1 cellular context compared by ENCODE assay signal in the genomic region with DNA sequence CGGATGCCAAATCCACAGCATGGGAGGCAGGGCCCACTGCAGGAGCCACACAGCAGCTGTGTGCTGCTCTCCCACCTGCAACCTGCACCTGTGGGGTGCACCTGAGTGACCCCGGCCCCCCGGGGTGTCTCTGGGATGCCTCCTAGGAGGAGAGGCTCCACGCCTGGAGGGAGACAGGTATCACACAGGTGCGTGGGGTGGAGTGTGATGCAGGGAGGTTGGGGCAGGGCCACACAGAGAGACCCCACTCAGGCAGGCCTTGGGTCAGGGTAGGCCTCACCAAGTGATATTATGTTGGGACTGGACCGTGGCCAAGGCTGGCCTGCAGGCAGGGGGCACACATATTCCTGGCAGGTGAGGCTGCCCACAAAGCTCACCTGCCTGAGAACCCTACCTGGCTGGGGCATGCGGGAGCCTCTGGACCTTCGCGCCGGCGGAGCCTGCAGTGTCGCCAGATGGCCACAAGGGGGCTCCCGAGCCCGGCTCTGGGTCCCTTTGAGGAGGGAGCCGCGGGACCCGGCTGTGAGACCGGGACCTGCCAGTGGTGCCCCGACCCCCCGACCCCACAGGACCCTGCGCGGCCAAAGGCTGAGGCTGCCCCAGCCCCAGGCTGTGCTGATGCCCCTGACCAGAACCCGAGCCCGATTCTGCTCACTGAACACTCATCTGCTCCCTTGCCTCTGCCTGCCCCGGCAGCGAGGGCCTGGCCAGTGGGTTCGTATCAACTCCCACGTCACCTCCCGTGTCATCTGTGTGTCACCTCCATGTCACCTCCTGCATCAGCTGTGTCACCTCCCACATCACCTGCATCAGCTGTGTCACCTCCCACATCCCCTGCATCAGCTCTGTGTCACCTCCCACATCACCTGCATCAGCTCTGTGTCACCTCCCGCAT.
TF ChIP-seq lines count a peak whose summit lies in the region.

No MANE protein-coding gene starts in this region.

TF ChIP-seq in HepG2, 621 proteins besides CTCF, POLR2A, EP300 and RAD21:
- TF ChIP-seq ZNF121 (CRISPR knock-in tag; IDR thresholded peaks at IDR 0.05) (peak; percentile 39; the same call in 1 of the 2 replicates), ZBTB39 (CRISPR knock-in tag; IDR thresholded peaks at IDR 0.05) (no peak), STAG1 (CRISPR knock-in tag; IDR thresholded peaks at IDR 0.05) (peak; percentile 59), ZNF83 (CRISPR knock-in tag; IDR thresholded peaks at IDR 0.05; ENCODE audit: borderline replicate concordance) (no peak), CREB1 (IDR thresholded peaks at IDR 0.05) (peak; percentile 71), CREB1 (CRISPR knock-in tag; IDR thresholded peaks at IDR 0.05) (no peak), GABPB1 (CRISPR knock-in tag; IDR thresholded peaks at IDR 0.05) (peak; percentile 21; the same call in 1 of the 2 replicates), XRCC5 (optimal IDR thresholded peaks at IDR 0.05; ENCODE audit: low read length) (peak; percentile 95), ZZZ3 (CRISPR knock-in tag; IDR thresholded peaks at IDR 0.05; ENCODE audit: borderline replicate concordance) (0 out of 2 replicates have a peak, but pooled peaks have one; percentile 33), NFKB2 (CRISPR knock-in tag; IDR thresholded peaks at IDR 0.05; ENCODE audit: borderline replicate concordance) (peak; percentile 49; the same call in 1 of the 2 replicates), ZKSCAN5 (CRISPR knock-in tag; IDR thresholded peaks at IDR 0.05) (peak; percentile 93; the same call in 1 of the 2 replicates), MTA1 (CRISPR knock-in tag; IDR thresholded peaks at IDR 0.05; ENCODE audit: borderline replicate concordance) (peak; percentile 62; the same call in 1 of the 2 replicates), ZFX (CRISPR knock-in tag; IDR thresholded peaks at IDR 0.05; ENCODE audit: low read depth) (0 out of 2 replicates have a peak, but pooled peaks have one; percentile 19)
- TF ChIP-seq, protein P1, sequence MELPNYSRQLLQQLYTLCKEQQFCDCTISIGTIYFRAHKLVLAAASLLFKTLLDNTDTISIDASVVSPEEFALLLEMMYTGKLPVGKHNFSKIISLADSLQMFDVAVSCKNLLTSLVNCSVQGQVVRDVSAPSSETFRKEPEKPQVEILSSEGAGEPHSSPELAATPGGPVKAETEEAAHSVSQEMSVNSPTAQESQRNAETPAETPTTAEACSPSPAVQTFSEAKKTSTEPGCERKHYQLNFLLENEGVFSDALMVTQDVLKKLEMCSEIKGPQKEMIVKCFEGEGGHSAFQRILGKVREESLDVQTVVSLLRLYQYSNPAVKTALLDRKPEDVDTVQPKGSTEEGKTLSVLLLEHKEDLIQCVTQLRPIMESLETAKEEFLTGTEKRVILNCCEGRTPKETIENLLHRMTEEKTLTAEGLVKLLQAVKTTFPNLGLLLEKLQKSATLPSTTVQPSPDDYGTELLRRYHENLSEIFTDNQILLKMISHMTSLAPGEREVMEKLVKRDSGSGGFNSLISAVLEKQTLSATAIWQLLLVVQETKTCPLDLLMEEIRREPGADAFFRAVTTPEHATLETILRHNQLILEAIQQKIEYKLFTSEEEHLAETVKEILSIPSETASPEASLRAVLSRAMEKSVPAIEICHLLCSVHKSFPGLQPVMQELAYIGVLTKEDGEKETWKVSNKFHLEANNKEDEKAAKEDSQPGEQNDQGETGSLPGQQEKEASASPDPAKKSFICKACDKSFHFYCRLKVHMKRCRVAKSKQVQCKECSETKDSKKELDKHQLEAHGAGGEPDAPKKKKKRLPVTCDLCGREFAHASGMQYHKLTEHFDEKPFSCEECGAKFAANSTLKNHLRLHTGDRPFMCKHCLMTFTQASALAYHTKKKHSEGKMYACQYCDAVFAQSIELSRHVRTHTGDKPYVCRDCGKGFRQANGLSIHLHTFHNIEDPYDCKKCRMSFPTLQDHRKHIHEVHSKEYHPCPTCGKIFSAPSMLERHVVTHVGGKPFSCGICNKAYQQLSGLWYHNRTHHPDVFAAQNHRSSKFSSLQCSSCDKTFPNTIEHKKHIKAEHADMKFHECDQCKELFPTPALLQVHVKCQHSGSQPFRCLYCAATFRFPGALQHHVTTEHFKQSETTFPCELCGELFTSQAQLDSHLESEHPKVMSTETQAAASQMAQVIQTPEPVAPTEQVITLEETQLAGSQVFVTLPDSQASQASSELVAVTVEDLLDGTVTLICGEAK (IDR thresholded peaks at IDR 0.05): no peak
- TF ChIP-seq, protein P1 (CRISPR knock-in tag; IDR thresholded peaks at IDR 0.05): 0 out of 2 replicates have a peak, but pooled peaks have one; percentile 19
- TF ChIP-seq, protein P2, sequence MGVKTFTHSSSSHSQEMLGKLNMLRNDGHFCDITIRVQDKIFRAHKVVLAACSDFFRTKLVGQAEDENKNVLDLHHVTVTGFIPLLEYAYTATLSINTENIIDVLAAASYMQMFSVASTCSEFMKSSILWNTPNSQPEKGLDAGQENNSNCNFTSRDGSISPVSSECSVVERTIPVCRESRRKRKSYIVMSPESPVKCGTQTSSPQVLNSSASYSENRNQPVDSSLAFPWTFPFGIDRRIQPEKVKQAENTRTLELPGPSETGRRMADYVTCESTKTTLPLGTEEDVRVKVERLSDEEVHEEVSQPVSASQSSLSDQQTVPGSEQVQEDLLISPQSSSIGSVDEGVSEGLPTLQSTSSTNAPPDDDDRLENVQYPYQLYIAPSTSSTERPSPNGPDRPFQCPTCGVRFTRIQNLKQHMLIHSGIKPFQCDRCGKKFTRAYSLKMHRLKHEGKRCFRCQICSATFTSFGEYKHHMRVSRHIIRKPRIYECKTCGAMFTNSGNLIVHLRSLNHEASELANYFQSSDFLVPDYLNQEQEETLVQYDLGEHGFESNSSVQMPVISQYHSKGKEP (CRISPR knock-in tag; IDR thresholded peaks at IDR 0.05): no peak
